1 cellular context compared by ENCODE assay signal in genomic region chr20:56468317-56469076, GRCh38.
A peak's percentile ranks its signal among the peaks of the same experiment; 100 is the strongest.
TF ChIP-seq lines count a peak whose summit lies in the region.

Gene RTF2, plus strand, starts transcription at chr20:56468627. Its CDS starts 71 bp downstream, at chr20:56468698.

TF ChIP-seq in K562, 482 proteins besides CTCF, POLR2A, EP300 and RAD21 (continued from another document and continues in another):
- peak; percentile 99 for TF ChIP-seq E2F8 (IDR thresholded peaks at IDR 0.05; ENCODE audit: low read depth, partially characterized antibody)
- no peak for TF ChIP-seq ZNF764 (CRISPR knock-in tag; IDR thresholded peaks at IDR 0.05; ENCODE audit: low read depth)
- no peak for TF ChIP-seq ZNF140 (CRISPR knock-in tag; IDR thresholded peaks at IDR 0.05)
- TF ChIP-seq RBM34 (IDR thresholded peaks at IDR 0.05; ENCODE audit: borderline replicate concordance, insufficient read depth, low read length): no peak
- peak; percentile 75 for TF ChIP-seq PKNOX1 (IDR thresholded peaks at IDR 0.05)
- TF ChIP-seq PHB2 (IDR thresholded peaks at IDR 0.05; ENCODE audit: low read depth): no peak
- TF ChIP-seq RFX7 (CRISPR knock-in tag; IDR thresholded peaks at IDR 0.05): no peak
- peak; percentile 57 for TF ChIP-seq NR2C1 (IDR thresholded peaks at IDR 0.05)
- TF ChIP-seq NR2C1 (tag; IDR thresholded peaks at IDR 0.05): no peak
- TF ChIP-seq ZNF12 (CRISPR knock-in tag; IDR thresholded peaks at IDR 0.05): no peak
- TF ChIP-seq ZSCAN32 (CRISPR knock-in tag; IDR thresholded peaks at IDR 0.05): no peak
- peak; percentile 39; the same call in 1 of the 2 replicates for TF ChIP-seq USF1 (CRISPR knock-in tag; IDR thresholded peaks at IDR 0.05)
- TF ChIP-seq CEBPG (CRISPR knock-in tag; IDR thresholded peaks at IDR 0.05): no peak
- TF ChIP-seq CEBPG (tag; conservative IDR thresholded peaks at IDR 0.05 in 1 of 2, IDR thresholded peaks at IDR 0.05 in 1 of 2): no peak
- 0 out of 2 replicates have a peak, but pooled peaks have one; percentile 29 for TF ChIP-seq TCF7 (IDR thresholded peaks at IDR 0.05; ENCODE audit: borderline replicate concordance)
- peak; percentile 53 for TF ChIP-seq RBM25 (IDR thresholded peaks at IDR 0.05; ENCODE audit: low read depth, low read length, severe bottlenecking)
- TF ChIP-seq ZNF407 (IDR thresholded peaks at IDR 0.05; ENCODE audit: low read depth): no peak
- TF ChIP-seq AFF4 (CRISPR knock-in tag; IDR thresholded peaks at IDR 0.05): no peak
- TF ChIP-seq POLR2AphosphoS2 (IDR thresholded peaks at IDR 0.05; ENCODE audit: low read length): no peak
- TF ChIP-seq NFRKB (IDR thresholded peaks at IDR 0.05; ENCODE audit: low read depth): no peak
- TF ChIP-seq POLR2G (IDR thresholded peaks at IDR 0.05; ENCODE audit: low read depth, low read length): peak; percentile 83
- TF ChIP-seq CBX8 (IDR thresholded peaks at IDR 0.05; ENCODE audit: borderline replicate concordance, extremely low read depth, low read depth, low read length, poor library complexity, severe bottlenecking): no peak
- TF ChIP-seq ZNF224 (CRISPR knock-in tag; IDR thresholded peaks at IDR 0.05): no peak
- peak; percentile 59; the same call in 1 of the 2 replicates for TF ChIP-seq TEAD4 (IDR thresholded peaks at IDR 0.05; ENCODE audit: low read length)
- TF ChIP-seq TEAD4 (CRISPR knock-in tag; IDR thresholded peaks at IDR 0.05; ENCODE audit: borderline replicate concordance): no peak
- no peak for TF ChIP-seq CBFA2T2 (conservative IDR thresholded peaks at IDR 0.05)
- TF ChIP-seq SETDB1 (IDR thresholded peaks at IDR 0.05; ENCODE audit: low read length): no peak
- TF ChIP-seq ZBTB49 (CRISPR knock-in tag; IDR thresholded peaks at IDR 0.05; ENCODE audit: borderline replicate concordance): no peak
- TF ChIP-seq ZNF717 (CRISPR knock-in tag; IDR thresholded peaks at IDR 0.05): no peak
- no peak for TF ChIP-seq ZNF444 (CRISPR knock-in tag; IDR thresholded peaks at IDR 0.05)
- TF ChIP-seq HSF4 (CRISPR knock-in tag; IDR thresholded peaks at IDR 0.05; ENCODE audit: borderline replicate concordance): no peak
- 0 out of 2 replicates have a peak, but pooled peaks have one; percentile 42 for TF ChIP-seq SMAD4 (CRISPR knock-in tag; conservative IDR thresholded peaks at IDR 0.05)
- TF ChIP-seq ATF6 (CRISPR knock-in tag; IDR thresholded peaks at IDR 0.05): no peak
- no peak for TF ChIP-seq RUNX1 (IDR thresholded peaks at IDR 0.05; ENCODE audit: low read depth)
- TF ChIP-seq CLOCK (CRISPR knock-in tag; IDR thresholded peaks at IDR 0.05; ENCODE audit: borderline replicate concordance): no peak
